Comparison of ENCODE assay signal across 32 cellular contexts in genomic region chr12:113448874-113449273, GRCh38. TPM values are rescaled to one million over a fixed set of nuclear protein-coding genes. Genes with fewer than 3 reads are reported as not detected.
"Had no signal": no experiment of that assay in that cellular context is flagged by ENCODE, and none has a peak within 500 bp of the region (broad histone marks: within the 10 kb centered on the region; RNA-seq: fewer than 3 reads in every experiment).

No MANE protein-coding gene starts in this region.

- H3K27ac Mint-ChIP-seq: activated CD8-positive, alpha-beta T cell treated with anti-CD3 and anti-CD28 coated beads for 36 hours; activated naive CD8-positive, alpha-beta T cell; activated T-helper 17 cell treated with anti-CD3 and anti-CD28 coated beads, Interleukin-2, amount 50 U/mL, for 72 hours; effector memory CD8-positive, alpha-beta T cell; WTC11 had no signal

- H3K9me3 Mint-ChIP-seq: activated CD8-positive, alpha-beta T cell treated with anti-CD3 and anti-CD28 coated beads for 36 hours; activated T-helper 17 cell treated with anti-CD3 and anti-CD28 coated beads, Interleukin-2, amount 50 U/mL, for 72 hours; central memory CD8-positive, alpha-beta T cell; effector memory CD8-positive, alpha-beta T cell had no signal

- H3K36me3 Mint-ChIP-seq: activated naive CD8-positive, alpha-beta T cell; WTC11 had no signal

- ATAC-seq: activated CD8-positive, alpha-beta T cell treated with anti-CD3 and anti-CD28 coated beads for 36 hours; activated T-cell treated with anti-CD3 and anti-CD28 coated beads, Interleukin-2, amount 50 U/mL, for 4 hours; activated T-helper 17 cell treated with anti-CD3 and anti-CD28 coated beads, Interleukin-2, amount 50 U/mL, for 72 hours; effector memory CD8-positive, alpha-beta T cell; foreskin keratinocyte; gastrocnemius medialis; heart left ventricle; WTC11 had no signal

- H3K4me3 Mint-ChIP-seq: activated CD8-positive, alpha-beta T cell treated with anti-CD3 and anti-CD28 coated beads for 36 hours; activated naive CD8-positive, alpha-beta T cell; activated T-cell treated with anti-CD3 and anti-CD28 coated beads, Interleukin-2, amount 50 U/mL, for 4 hours; activated T-helper 17 cell treated with anti-CD3 and anti-CD28 coated beads, Interleukin-2, amount 50 U/mL, for 72 hours; central memory CD8-positive, alpha-beta T cell; effector memory CD8-positive, alpha-beta T cell; WTC11 had no signal

- H3K4me1 Mint-ChIP-seq: activated T-helper 17 cell treated with anti-CD3 and anti-CD28 coated beads, Interleukin-2, amount 50 U/mL, for 72 hours; central memory CD8-positive, alpha-beta T cell had no signal

- DNase-seq: activated CD4-positive, alpha-beta T cell treated with anti-CD3 and anti-CD28 coated beads for 1 hour; activated CD4-positive, alpha-beta T cell treated with anti-CD3 and anti-CD28 coated beads for 48 hours; activated CD4-positive, alpha-beta T cell treated with anti-CD3 and anti-CD28 coated beads, Interleukin-2, amount 50 U/mL, for 1 hour; activated CD4-positive, alpha-beta T cell treated with anti-CD3 and anti-CD28 coated beads, Interleukin-2, amount 50 U/mL, for 48 hours; activated CD8-positive, alpha-beta memory T cell treated with anti-CD3 and anti-CD28 coated beads for 24 hours; activated CD8-positive, alpha-beta T cell treated with anti-CD3 and anti-CD28 coated beads for 36 hours; activated effector memory CD4-positive, alpha-beta T cell treated with Interleukin-2 at 50 U/mL for 16 hours; activated gamma-delta T cell treated with Interleukin-2 at 50 U/mL for 16 hours; activated naive CD4-positive, alpha-beta T cell treated with anti-CD3 and anti-CD28 coated beads, Interleukin-2, amount 50 U/mL, for 16 hours; activated naive CD4-positive, alpha-beta T cell treated with Interleukin-2 at 50 U/mL for 16 hours; activated T-cell treated with anti-CD3 and anti-CD28 coated beads, Interleukin-2, amount 50 U/mL, for 4 hours; amniotic stem cell; anterior cingulate cortex; brain microvascular endothelial cell; cortex of kidney; dermis blood vessel endothelial cell; effector CD4-positive, alpha-beta T cell; effector memory CD8-positive, alpha-beta T cell; foreskin keratinocyte; gastrocnemius medialis; glutamatergic neuron; heart left ventricle; T-helper 2 cell had no signal

RNA-seq across cellular contexts. Expression of gene LHX5, which starts 22.8 kb away (rescaled TPM):
- total RNA-seq: activated CD8-positive, alpha-beta T cell treated with anti-CD3 and anti-CD28 coated beads for 36 hours; activated T-cell treated with anti-CD3 and anti-CD28 coated beads, Interleukin-2, amount 50 U/mL, for 4 hours; activated T-helper 17 cell treated with anti-CD3 and anti-CD28 coated beads, Interleukin-2, amount 50 U/mL, for 72 hours; cardiac septum; dermis blood vessel endothelial cell; esophagus muscularis mucosa; gastrocnemius medialis; heart left ventricle had no signal

RNA-seq across cellular contexts. Expression of gene SDSL, which starts 26.7 kb away (rescaled TPM):
- total RNA-seq: activated CD8-positive, alpha-beta T cell treated with anti-CD3 and anti-CD28 coated beads for 36 hours had no signal

RNA-seq across cellular contexts. Expression of gene SDS, which starts 45.2 kb away (rescaled TPM):
- total RNA-seq: activated CD8-positive, alpha-beta T cell treated with anti-CD3 and anti-CD28 coated beads for 36 hours; activated T-helper 17 cell treated with anti-CD3 and anti-CD28 coated beads, Interleukin-2, amount 50 U/mL, for 72 hours; astrocyte; bronchial epithelial cell; cerebellum; dermis blood vessel endothelial cell; foreskin keratinocyte had no signal
